In the genomic region with DNA sequence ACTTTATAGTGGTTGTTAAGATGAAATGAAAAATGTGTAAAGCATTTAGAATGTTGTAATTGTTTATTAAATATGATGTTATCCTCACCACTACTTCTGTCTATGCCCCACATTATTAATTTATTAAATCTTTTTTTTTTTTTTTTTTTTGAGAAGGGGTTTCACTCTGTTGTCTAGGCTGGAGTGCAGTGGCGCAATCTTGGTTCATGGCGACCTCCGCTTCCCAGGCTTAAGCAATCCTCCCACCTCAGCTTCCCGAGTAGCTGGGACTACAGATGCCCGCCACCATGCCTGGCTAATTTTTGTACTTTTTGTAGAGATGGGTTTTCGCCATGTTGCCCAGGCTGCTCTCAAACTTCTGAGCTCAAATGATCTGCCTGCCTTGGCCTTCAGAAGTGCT, we compare ENCODE assay signal across 38 cellular contexts. TPM values are rescaled to one million over a fixed set of nuclear protein-coding genes. Genes with fewer than 3 reads are reported as not detected.
"Had no signal": no experiment of that assay in that cellular context is flagged by ENCODE, and none has a peak within 500 bp of the region (broad histone marks: within the 10 kb centered on the region; RNA-seq: fewer than 3 reads in every experiment).

No MANE protein-coding gene starts in this region.

- H3K27me3 ChIP-seq: MG63 had no signal

- H3K27ac ChIP-seq: KMS-11 had no signal

- H3K4me3 ChIP-seq: MG63 had no signal

- H3K9ac ChIP-seq: KMS-11 had no signal

- H3K36me3 ChIP-seq: MG63 had no signal

- H3K4me2 ChIP-seq: KMS-11 had no signal

- DNase-seq: Karpas-422, Kasumi-1, KG1, MG63, MM.1S, MV-4-11, NCI-H1048, NCI-H1092, NCI-H1092 treated with DMSO at 0.1 percent for 48 hours, NCI-H1105, NCI-H1105 treated with DMSO at 0.1 percent for 48 hours, NCI-H1417, NCI-H1417 treated with DMSO at 0.1 percent for 48 hours, NCI-H1436, NCI-H1436 treated with DMSO at 0.1 percent for 48 hours, NCI-H146, NCI-H1694, NCI-H1694 treated with DMSO at 0.1 percent for 48 hours, NCI-H187, NCI-H187 treated with DMSO at 0.1 percent for 48 hours, NCI-H1930, NCI-H2029, NCI-H2029 treated with DMSO at 0.1 percent for 48 hours, NCI-H2081, NCI-H2081 treated with DMSO at 0.1 percent for 48 hours, NCI-H2107, NCI-H2171, NCI-H2171 treated with DMSO at 0.1 percent for 48 hours, NCI-H2227 treated with DMSO at 0.1 percent for 48 hours, NCI-H226, NCI-H345, NCI-H446, NCI-H446 treated with DMSO at 0.1 percent for 48 hours had no signal

RNA-seq across cellular contexts. Expression of a gene that starts 7.5 kb away (rescaled TPM):
- total RNA-seq: LHCN-M2, M059J, MCF 10A, NCI-H460 had no signal
